1 cellular context compared by ENCODE assay signal in the genomic region with DNA sequence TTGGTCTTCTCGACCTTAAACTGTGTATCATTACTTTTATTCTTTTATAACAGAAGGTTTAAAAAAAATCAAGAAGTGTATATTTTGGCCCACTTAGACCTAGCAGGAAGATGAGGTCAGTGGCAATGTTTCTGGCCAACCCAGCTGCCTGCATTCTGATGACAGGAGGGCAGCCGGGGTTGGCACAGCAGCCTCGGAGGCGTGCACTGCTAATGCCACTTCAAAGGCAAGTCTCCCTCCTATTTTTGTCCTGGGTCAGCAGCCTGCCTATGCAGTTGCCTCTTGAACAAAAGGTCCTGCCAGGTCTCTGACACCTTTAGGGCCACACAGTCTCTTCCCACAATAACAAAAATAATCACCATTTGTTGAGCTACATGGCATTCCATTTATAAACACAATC.
TF ChIP-seq lines count a peak whose summit lies in the region.

No MANE protein-coding gene starts in this region.

TF ChIP-seq in IMR-90, 13 proteins besides CTCF, POLR2A, EP300 and RAD21:
- no peak for TF ChIP-seq MAZ (IDR thresholded peaks at IDR 0.05; ENCODE audit: borderline replicate concordance, low read depth, low read length)
- no peak for TF ChIP-seq MXI1 (IDR thresholded peaks at IDR 0.05; ENCODE audit: borderline replicate concordance, low read depth, low read length)
- no peak for TF ChIP-seq CHD1 (IDR thresholded peaks at IDR 0.05; ENCODE audit: low read depth, low read length)
- no peak for TF ChIP-seq NFE2L2 (IDR thresholded peaks at IDR 0.05; ENCODE audit: low read depth, low read length)
- TF ChIP-seq CEBPB (IDR thresholded peaks at IDR 0.05; ENCODE audit: low read depth, low read length): no peak
- no peak for TF ChIP-seq SMC3 (IDR thresholded peaks at IDR 0.05; ENCODE audit: low read depth, low read length)
- TF ChIP-seq BHLHE40 (IDR thresholded peaks at IDR 0.05; ENCODE audit: low read depth, low read length): no peak
- TF ChIP-seq RFX5 (IDR thresholded peaks at IDR 0.05; ENCODE audit: low read depth, low read length): no peak
- no peak for TF ChIP-seq MAFK (IDR thresholded peaks at IDR 0.05; ENCODE audit: low read depth, low read length)
- no peak for TF ChIP-seq ELK1 (IDR thresholded peaks at IDR 0.05; ENCODE audit: borderline replicate concordance, low read depth, low read length)
- TF ChIP-seq, protein P1, sequence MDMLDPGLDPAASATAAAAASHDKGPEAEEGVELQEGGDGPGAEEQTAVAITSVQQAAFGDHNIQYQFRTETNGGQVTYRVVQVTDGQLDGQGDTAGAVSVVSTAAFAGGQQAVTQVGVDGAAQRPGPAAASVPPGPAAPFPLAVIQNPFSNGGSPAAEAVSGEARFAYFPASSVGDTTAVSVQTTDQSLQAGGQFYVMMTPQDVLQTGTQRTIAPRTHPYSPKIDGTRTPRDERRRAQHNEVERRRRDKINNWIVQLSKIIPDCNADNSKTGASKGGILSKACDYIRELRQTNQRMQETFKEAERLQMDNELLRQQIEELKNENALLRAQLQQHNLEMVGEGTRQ (IDR thresholded peaks at IDR 0.05; ENCODE audit: low read depth, low read length): no peak
- TF ChIP-seq FOS (IDR thresholded peaks at IDR 0.05; ENCODE audit: low read depth, low read length): no peak
- no peak for TF ChIP-seq RCOR1 (IDR thresholded peaks at IDR 0.05; ENCODE audit: insufficient replicate concordance, low read length)
